Comparison of ENCODE assay signal across 16 cellular contexts in the genomic region with DNA sequence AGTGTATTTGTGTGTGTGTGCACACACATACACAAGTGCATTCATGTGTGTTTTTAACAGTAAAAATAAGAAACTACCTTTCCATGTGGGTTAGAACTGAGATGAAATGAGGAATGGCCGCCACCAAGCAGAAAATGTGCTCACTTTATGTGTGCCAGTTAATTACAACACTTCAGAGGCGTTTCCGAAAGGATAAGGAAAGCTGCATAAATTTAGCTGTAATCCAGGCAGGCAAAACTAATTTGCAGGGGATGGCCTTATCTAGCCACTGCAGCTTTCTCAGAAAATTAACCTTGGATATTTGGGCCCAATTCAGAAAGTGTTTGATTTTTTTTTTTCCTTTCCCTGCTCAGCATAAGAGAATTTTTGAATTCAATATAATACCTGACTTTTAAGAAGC.
A peak's percentile ranks its signal among the peaks of the same experiment; 100 is the strongest.
DNase-seq lines count a peak whose midpoint lies in the region; ATAC-seq, FAIRE-seq and TF ChIP-seq lines count a peak whose summit lies in the region.
"Had no signal": no experiment of that assay in that cellular context is flagged by ENCODE, and none has a peak within 500 bp of the region (broad histone marks: within the 10 kb centered on the region; RNA-seq: fewer than 3 reads in every experiment).

No MANE protein-coding gene starts in this region.

- no peak overlapping the region for H2BK5ac ChIP-seq in H1 (ENCODE audit: low read depth, low read length)
- H2BK5ac ChIP-seq in neuronal stem cell (ENCODE audit: low read length): no peak overlapping the region

- no peak overlapping the region for H4K91ac ChIP-seq in H1 (replicated peaks; ENCODE audit: insufficient read length, low read length)
- no peak overlapping the region for H4K91ac ChIP-seq in neuronal stem cell (ENCODE audit: low read depth, low read length, poor library complexity)

- H3K4ac ChIP-seq in H1 (replicated peaks; ENCODE audit: insufficient read length, low read depth, low read length): no peak overlapping the region
- H3K4ac ChIP-seq in neuronal stem cell (ENCODE audit: low read length): no peak overlapping the region

- CTCF ChIA-PET in H1 (lab: Charles Lee; ENCODE audit: partially characterized antibody): interaction anchor here (0.6 kb wide), 1 partner anchor 711 kb away, joined by 4 read pairs; no protein-coding TSS in a partner anchor

- no peak overlapping the region for H2AK5ac ChIP-seq in H1 (ENCODE audit: low read depth, low read length)
- H2AK5ac ChIP-seq in neuronal stem cell (ENCODE audit: low read depth, low read length): no peak overlapping the region

- no peak for FAIRE-seq in H1 (lab: Jason Lieb, UNC)
- FAIRE-seq: HepG2 had no signal

- TF ChIP-seq CTCF in H1 (IDR thresholded peaks at IDR 0.05; ENCODE audit: control extremely low read depth in 1 of 3, insufficient read depth in 1 of 3, low read depth in 1 of 3, low read length in 3 of 3) (no peak), ovary (IDR thresholded peaks at IDR 0.05) (no peak)

- no peaks in the 10 kb centered on the region for H4K20me1 ChIP-seq in H1 (replicated peaks in 1 of 2; ENCODE audit: control insufficient read depth in 1 of 2, insufficient read depth in 2 of 2, low read length in 2 of 2)
- H4K20me1 ChIP-seq: BLaER1 treated with 17β-estradiol and CSF1 and Interleukin-3, amounts not matched to agents 10 nM and 100 nM had no signal

- DNase-seq in NCI-H748 (lab: John Stamatoyannopoulos, UW; ENCODE audit: unreplicated experiment) (peak; percentile 68), NCI-H748 treated with DMSO at 0.1 percent for 48 hours (lab: John Stamatoyannopoulos, UW) (no peak), SK-N-MC (ENCODE audit: low read depth, low spot score) (peak; percentile 35), H1 (ENCODE audit: low read depth in 1 of 2, low spot score in 2 of 2) (no peak), ovary (no peak), neuronal stem cell (ENCODE audit: low spot score) (no peak)
- DNase-seq: AML-193; CD4-positive, CD25-positive, alpha-beta regulatory T cell; DMS53; GF-D8; GM23248; H9 had no signal

- no peak overlapping the region for H3K14ac ChIP-seq in H1 (ENCODE audit: insufficient read length)
- H3K14ac ChIP-seq in neuronal stem cell (ENCODE audit: low read length): no peak overlapping the region

- H2BK120ac ChIP-seq in H1 (replicated peaks; ENCODE audit: low read depth, low read length) (no peak overlapping the region), neuronal stem cell (ENCODE audit: low read depth, low read length) (no peak overlapping the region)

- no peak overlapping the region for H3K56ac ChIP-seq in H1 (replicated peaks; ENCODE audit: insufficient read length, low read depth, low read length)

- H3K27me3 ChIP-seq in H1 (replicated peaks in 1 of 4; ENCODE audit: control insufficient read depth in 3 of 4, extremely low read depth in 1 of 4, insufficient read depth in 3 of 4, low read length in 3 of 4) (no peaks in the 10 kb centered on the region), ovary (no peaks in the 10 kb centered on the region), neuronal stem cell (ENCODE audit: control insufficient read depth in 3 of 3, insufficient read depth in 3 of 3, low read depth in 1 of 3, low read length in 3 of 3) (no peaks in the 10 kb centered on the region)
- H3K27me3 ChIP-seq: BLaER1 treated with 17β-estradiol and CSF1 and Interleukin-3, amounts not matched to agents 10 nM and 100 nM had no signal

- no peak overlapping the region for H2BK15ac ChIP-seq in H1 (ENCODE audit: low read length)
- H2BK15ac ChIP-seq in neuronal stem cell (ENCODE audit: low read length): no peak overlapping the region

- TF ChIP-seq EP300 in H1 (IDR thresholded peaks at IDR 0.05; ENCODE audit: borderline replicate concordance in 1 of 2, low read depth in 2 of 2, low read length in 2 of 2) (no peak), ovary (IDR thresholded peaks at IDR 0.05) (no peak)

- peak overlapping the region; percentile 32; the same call in 1 of the 2 replicates for H2AFZ ChIP-seq in H1 (ENCODE audit: low read length)
- H2AFZ ChIP-seq in neuronal stem cell (ENCODE audit: low read length): no peak overlapping the region
- H2AFZ ChIP-seq: GM23248 had no signal

- H3K18ac ChIP-seq in H1 (ENCODE audit: extremely low read depth, low read length) (no peak overlapping the region), neuronal stem cell (ENCODE audit: low read length) (no peak overlapping the region)

- TF ChIP-seq POLR2A in H1 (IDR thresholded peaks at IDR 0.05; ENCODE audit: control extremely low read depth in 1 of 2, low read depth in 2 of 2, low read length in 2 of 2) (no peak), ovary (IDR thresholded peaks at IDR 0.05) (no peak)

- H3K9ac ChIP-seq in SK-N-MC (ENCODE audit: insufficient read length): peak overlapping the region; percentile 56
- no peak overlapping the region for H3K9ac ChIP-seq in H1 (replicated peaks in 1 of 4; ENCODE audit: extremely low read depth in 1 of 4, low read depth in 3 of 4, low read length in 3 of 4)
- H3K9ac ChIP-seq in neuronal stem cell (ENCODE audit: low read depth, low read length, poor library complexity): no peak overlapping the region
- H3K9ac ChIP-seq: BLaER1 treated with 17β-estradiol and CSF1 and Interleukin-3, amounts not matched to agents 10 nM and 100 nM; GM23248 had no signal

- H3K23ac ChIP-seq in H1 (ENCODE audit: insufficient read length) (no peak overlapping the region), neuronal stem cell (ENCODE audit: low read depth, low read length, poor library complexity) (no peak overlapping the region)

- ATAC-seq in GM18867 (IDR thresholded peaks at IDR 0.05; ENCODE audit: unreplicated experiment): no peak
- ATAC-seq: HepG2 had no signal

- H3K27ac ChIP-seq in SK-N-MC (peak overlapping the region; percentile 91), H1 (ENCODE audit: low read depth, low read length) (no peak overlapping the region), ovary (no peak overlapping the region), neuronal stem cell (replicated peaks; ENCODE audit: low read length) (no peak overlapping the region)
- H3K27ac ChIP-seq: 22Rv1, GM23248 had no signal

- no peak for TF ChIP-seq RAD21 in H1 (IDR thresholded peaks at IDR 0.05 in 1 of 2, conservative IDR thresholded peaks at IDR 0.05 in 1 of 2; ENCODE audit: low read depth in 2 of 2, low read length in 2 of 2)

- H3K4me1 ChIP-seq in H1 (replicated peaks in 1 of 4; ENCODE audit: control insufficient read depth in 3 of 4, insufficient read depth in 4 of 4, low read length in 3 of 4) (no peaks in the 10 kb centered on the region), ovary (ENCODE audit: insufficient read depth) (no peaks in the 10 kb centered on the region), neuronal stem cell (ENCODE audit: control insufficient read depth in 2 of 2, insufficient read depth in 1 of 2, low read depth in 1 of 2, low read length in 2 of 2) (no peaks in the 10 kb centered on the region)

- H3K36me3 ChIP-seq in SK-N-MC (ENCODE audit: insufficient read depth, low read length) (no peaks in the 10 kb centered on the region), H1 (ENCODE audit: control insufficient read depth in 2 of 4, insufficient read depth in 4 of 4, low read length in 3 of 4) (no peaks in the 10 kb centered on the region), ovary (no peaks in the 10 kb centered on the region), neuronal stem cell (replicated peaks in 1 of 2; ENCODE audit: control insufficient read depth in 2 of 2, insufficient read depth in 2 of 2, low read length in 2 of 2) (no peaks in the 10 kb centered on the region)
- H3K36me3 ChIP-seq: BLaER1 treated with 17β-estradiol and CSF1 and Interleukin-3, amounts not matched to agents 10 nM and 100 nM had no signal

- H4K5ac ChIP-seq in H1 (ENCODE audit: insufficient read length, low read depth, low read length): no peak overlapping the region

- POLR2A ChIA-PET in H1 (lab: Charles Lee; ENCODE audit: partially characterized antibody): no interaction called here

- H3K79me1 ChIP-seq in H1 (ENCODE audit: low read depth, low read length) (no peaks in the 10 kb centered on the region), neuronal stem cell (ENCODE audit: low read depth, low read length) (no peaks in the 10 kb centered on the region)

- intact Hi-C loops in ovary (cut with DNase I): no loop called here

- no peak overlapping the region for H4K8ac ChIP-seq in H1 (ENCODE audit: extremely low read depth, insufficient read depth, low read length)
- no peak overlapping the region for H4K8ac ChIP-seq in neuronal stem cell (ENCODE audit: low read depth, low read length)

- H3K9me3 ChIP-seq in SK-N-MC (ENCODE audit: low read depth, low read length) (no peaks in the 10 kb centered on the region), H1 (ENCODE audit: insufficient read depth in 2 of 2, low read depth in 1 of 2, low read length in 1 of 2) (no peaks in the 10 kb centered on the region), ovary (no peaks in the 10 kb centered on the region), neuronal stem cell (replicated peaks in 1 of 2; ENCODE audit: control insufficient read depth in 2 of 2, insufficient read depth in 1 of 2, low read depth in 1 of 2, low read length in 2 of 2) (no peaks in the 10 kb centered on the region)

- H3K79me2 ChIP-seq in H1 (ENCODE audit: control insufficient read depth in 1 of 2, insufficient read depth in 2 of 2, low read length in 2 of 2): no peaks in the 10 kb centered on the region

- H3K4me3 ChIP-seq in SK-N-MC (peak overlapping the region; percentile 62), H1 (ENCODE audit: extremely low read depth in 1 of 4, insufficient read depth in 2 of 4, low read depth in 3 of 4, low read length in 4 of 4) (no peak overlapping the region), ovary (no peak overlapping the region), neuronal stem cell (ENCODE audit: low read length in 2 of 2) (no peak overlapping the region)
- H3K4me3 ChIP-seq: BLaER1 treated with 17β-estradiol and CSF1 and Interleukin-3, amounts not matched to agents 10 nM and 100 nM; GM23248 had no signal

- H2BK20ac ChIP-seq in H1 (ENCODE audit: low read length): no peak overlapping the region

- H3K4me2 ChIP-seq in H1 (ENCODE audit: insufficient read depth in 1 of 2, low read depth in 2 of 2, low read length in 2 of 2) (no peak overlapping the region), neuronal stem cell (ENCODE audit: insufficient read depth, low read length, poor library complexity, severe bottlenecking) (no peak overlapping the region)

- H3K23me2 ChIP-seq in H1 (ENCODE audit: low read depth, low read length): no peaks in the 10 kb centered on the region

- H2BK12ac ChIP-seq in H1 (ENCODE audit: low read depth, low read length) (no peak overlapping the region), neuronal stem cell (ENCODE audit: low read length) (no peak overlapping the region)

- WGBS in H1 (ENCODE audit: extremely low coverage in 1 of 2, insufficient coverage in 1 of 2, insufficient read length in 1 of 2, insufficient replicate concordance in 2 of 2, low coverage in 1 of 2, low lambda C conversion rate in 2 of 2, missing lambda C conversion rate in 1 of 2), 2 experiments: 94% methylated on average over 3 of the region's 3 CpGs; no CpG with 5 or more reads in 1 of the 2 experiments
- WGBS in ovary, 3 donors: 10 to 19% (median 11%) methylated on average over 3 of the region's 3 CpGs
- no CpG with 5 or more reads among the region's 3 CpGs for WGBS in neuronal stem cell (ENCODE audit: extremely low coverage in 2 of 2, insufficient read length in 2 of 2, insufficient replicate concordance in 1 of 2), 2 donors

TF ChIP-seq in H1, 55 proteins besides CTCF, POLR2A, EP300 and RAD21 (continues in another document):
- no peak for TF ChIP-seq RFX5 (IDR thresholded peaks at IDR 0.05; ENCODE audit: borderline replicate concordance, low read depth, low read length)

Comparison
In these comparisons a context has a peak if more than half of its experiments do, and no peak if none do; other contexts are left out.
1. DNase-seq: peak in NCI-H748 (single experiment) and SK-N-MC (single experiment); none in NCI-H748 treated with DMSO at 0.1 percent for 48 hours (single experiment), H1 (0 of 2), ovary (0 of 5) and neuronal stem cell (single experiment).